In genomic region chr3:120093923-120094775, GRCh38 we compare ENCODE assay signal across 1 cellular context.
TF ChIP-seq lines count a peak whose summit lies in the region.

Gene GSK3B, minus strand, starts transcription at chr3:120094447. Its CDS starts 1,013 bp downstream, at chr3:120093434.

TF ChIP-seq in HepG2, 621 proteins besides CTCF, POLR2A, EP300 and RAD21 (continued from another document and continues in another):
- TF ChIP-seq NFAT5 (CRISPR knock-in tag; IDR thresholded peaks at IDR 0.05) = no peak
- TF ChIP-seq ZNF552 (CRISPR knock-in tag; IDR thresholded peaks at IDR 0.05; ENCODE audit: borderline replicate concordance) = no peak
- no peak for TF ChIP-seq SP5 (CRISPR knock-in tag; IDR thresholded peaks at IDR 0.05; ENCODE audit: borderline replicate concordance, low read depth)
- TF ChIP-seq ZNF652 (CRISPR knock-in tag; IDR thresholded peaks at IDR 0.05; ENCODE audit: borderline replicate concordance, low read depth) = no peak
- no peak for TF ChIP-seq FOXC1 (CRISPR knock-in tag; IDR thresholded peaks at IDR 0.05; ENCODE audit: borderline replicate concordance)
- no peak for TF ChIP-seq MAFK (conservative IDR thresholded peaks at IDR 0.05 in 1 of 2, IDR thresholded peaks at IDR 0.05 in 1 of 2; ENCODE audit: low read length in 2 of 2)
- TF ChIP-seq ZMYM2 (CRISPR knock-in tag; IDR thresholded peaks at IDR 0.05) = no peak
- TF ChIP-seq ZNF7 (CRISPR knock-in tag; IDR thresholded peaks at IDR 0.05) = no peak
- peak; percentile 49; the same call in 1 of the 2 replicates for TF ChIP-seq NFKB2 (CRISPR knock-in tag; IDR thresholded peaks at IDR 0.05; ENCODE audit: borderline replicate concordance)
- no peak for TF ChIP-seq SYNCRIP (IDR thresholded peaks at IDR 0.05; ENCODE audit: insufficient read depth, low read depth, low read length)
- no peak for TF ChIP-seq GATAD2A (CRISPR knock-in tag; IDR thresholded peaks at IDR 0.05)
- TF ChIP-seq RBM22 (optimal IDR thresholded peaks at IDR 0.05; ENCODE audit: low read length) = no peak
- no peak for TF ChIP-seq ZSCAN5A (CRISPR knock-in tag; IDR thresholded peaks at IDR 0.05; ENCODE audit: borderline replicate concordance)
- no peak for TF ChIP-seq RERE (CRISPR knock-in tag; IDR thresholded peaks at IDR 0.05; ENCODE audit: low read depth)
- peak; percentile 62 for TF ChIP-seq ZNF761 (CRISPR knock-in tag; conservative IDR thresholded peaks at IDR 0.05)
- TF ChIP-seq TRIM24 (CRISPR knock-in tag; IDR thresholded peaks at IDR 0.05) = no peak
- peak; percentile 70 for TF ChIP-seq AGO2 (optimal IDR thresholded peaks at IDR 0.05; ENCODE audit: low read depth, low read length)
- TF ChIP-seq ZNF616 (CRISPR knock-in tag; IDR thresholded peaks at IDR 0.05; ENCODE audit: low read depth) = no peak
- TF ChIP-seq POLR2AphosphoS5 (IDR thresholded peaks at IDR 0.05; ENCODE audit: low read depth, low read length) = no peak
- TF ChIP-seq ZNF644 (CRISPR knock-in tag; IDR thresholded peaks at IDR 0.05; ENCODE audit: low read depth) = no peak
- no peak for TF ChIP-seq CREB1 (IDR thresholded peaks at IDR 0.05)
- TF ChIP-seq CREB1 (CRISPR knock-in tag; IDR thresholded peaks at IDR 0.05) = no peak
- no peak for TF ChIP-seq ZBTB46 (CRISPR knock-in tag; IDR thresholded peaks at IDR 0.05; ENCODE audit: borderline replicate concordance)
- no peak for TF ChIP-seq HES4 (CRISPR knock-in tag; IDR thresholded peaks at IDR 0.05; ENCODE audit: borderline replicate concordance)
- no peak; the same call in 1 of the 2 replicates for TF ChIP-seq ZNF230 (CRISPR knock-in tag; IDR thresholded peaks at IDR 0.05)
- no peak for TF ChIP-seq ADNP (CRISPR knock-in tag; IDR thresholded peaks at IDR 0.05)
- TF ChIP-seq ZNF674 (CRISPR knock-in tag; IDR thresholded peaks at IDR 0.05; ENCODE audit: low read depth) = no peak
- no peak for TF ChIP-seq MYPOP (CRISPR knock-in tag; IDR thresholded peaks at IDR 0.05)
- no peak for TF ChIP-seq NR2F2 (IDR thresholded peaks at IDR 0.05; ENCODE audit: borderline replicate concordance, low read depth)
- TF ChIP-seq ZNF335 (CRISPR knock-in tag; IDR thresholded peaks at IDR 0.05) = no peak
- peak; percentile 50; the same call in 1 of the 2 replicates for TF ChIP-seq ZNF724P (CRISPR knock-in tag; IDR thresholded peaks at IDR 0.05; ENCODE audit: borderline replicate concordance)
- TF ChIP-seq ZNF749 (CRISPR knock-in tag; IDR thresholded peaks at IDR 0.05; ENCODE audit: borderline replicate concordance) = peak; percentile 36; the same call in 1 of the 2 replicates
- TF ChIP-seq HNF1A (IDR thresholded peaks at IDR 0.05; ENCODE audit: low read depth) = no peak
- no peak for TF ChIP-seq HNF1A (CRISPR knock-in tag; IDR thresholded peaks at IDR 0.05; ENCODE audit: borderline replicate concordance)
- TF ChIP-seq ZBTB1 (CRISPR knock-in tag; IDR thresholded peaks at IDR 0.05; ENCODE audit: borderline replicate concordance) = no peak
- no peak for TF ChIP-seq RFXANK (CRISPR knock-in tag; IDR thresholded peaks at IDR 0.05)
- no peak; the same call in 1 of the 2 replicates for TF ChIP-seq ZNF543 (CRISPR knock-in tag; IDR thresholded peaks at IDR 0.05)
- TF ChIP-seq ZNF225 (CRISPR knock-in tag; IDR thresholded peaks at IDR 0.05) = no peak
- TF ChIP-seq MAF1 (CRISPR knock-in tag; IDR thresholded peaks at IDR 0.05; ENCODE audit: borderline replicate concordance) = no peak
- 0 out of 2 replicates have a peak, but pooled peaks have one; percentile 10 for TF ChIP-seq BHLHE40 (IDR thresholded peaks at IDR 0.05; ENCODE audit: low read length)
- TF ChIP-seq ZNF614 (CRISPR knock-in tag; IDR thresholded peaks at IDR 0.05; ENCODE audit: borderline replicate concordance) = no peak
- no peak for TF ChIP-seq ZNF576 (CRISPR knock-in tag; IDR thresholded peaks at IDR 0.05)
- TF ChIP-seq ZNF331 (CRISPR knock-in tag; IDR thresholded peaks at IDR 0.05) = 0 out of 2 replicates have a peak, but pooled peaks have one; percentile 9
